Comparison of ENCODE assay signal across 1 cellular context in genomic region chr21:44753357-44753756, GRCh38.
TF ChIP-seq lines count a peak whose summit lies in the region.

No MANE protein-coding gene starts in this region.

TF ChIP-seq in WTC11, 78 proteins besides CTCF, POLR2A, EP300 and RAD21 (continued from another document):
- TF ChIP-seq ZNF423 (CRISPR knock-in tag; IDR thresholded peaks at IDR 0.05): no peak
- no peak for TF ChIP-seq SMAD3 (CRISPR knock-in tag; IDR thresholded peaks at IDR 0.05; ENCODE audit: borderline replicate concordance)
- no peak for TF ChIP-seq FOXJ3 (CRISPR knock-in tag; IDR thresholded peaks at IDR 0.05; ENCODE audit: borderline replicate concordance)
- TF ChIP-seq CREB1 (CRISPR knock-in tag; IDR thresholded peaks at IDR 0.05): no peak
- TF ChIP-seq TP53 (CRISPR knock-in tag; IDR thresholded peaks at IDR 0.05): no peak
- TF ChIP-seq HMGA2 (CRISPR knock-in tag; IDR thresholded peaks at IDR 0.05): no peak
- no peak for TF ChIP-seq GABPB1 (CRISPR knock-in tag; IDR thresholded peaks at IDR 0.05)
- no peak for TF ChIP-seq TEAD4 (CRISPR knock-in tag; IDR thresholded peaks at IDR 0.05)
- no peak for TF ChIP-seq NR2C2 (CRISPR knock-in tag; IDR thresholded peaks at IDR 0.05)
- TF ChIP-seq GRHL2 (CRISPR knock-in tag; IDR thresholded peaks at IDR 0.05; ENCODE audit: insufficient replicate concordance, severe bottlenecking): no peak
